19 cellular contexts compared by ENCODE assay signal in genomic region chr11:86625544-86625943, GRCh38. TPM values are rescaled to one million over a fixed set of nuclear protein-coding genes. Genes with fewer than 3 reads are reported as not detected.
DNase-seq lines count a peak whose midpoint lies in the region; ATAC-seq and TF ChIP-seq lines count a peak whose summit lies in the region.
"Had no signal": no experiment of that assay in that cellular context is flagged by ENCODE, and none has a peak within 500 bp of the region (broad histone marks: within the 10 kb centered on the region; RNA-seq: fewer than 3 reads in every experiment).

No MANE protein-coding gene starts in this region.

- no peak overlapping the region for H3K4me3 Mint-ChIP-seq in osteocyte (ENCODE audit: unreplicated experiment)
- H3K4me3 Mint-ChIP-seq: activated CD4-positive, alpha-beta T cell treated with anti-CD3 and anti-CD28 coated beads, Interleukin-2, amount 10 ng/mL, durations not matched to agents 7 days and 5 days had no signal

- TF ChIP-seq POLR2A in GM18505 (IDR thresholded peaks at IDR 0.05; ENCODE audit: borderline replicate concordance, extremely low read depth, insufficient read depth, insufficient read length) = no peak
- TF ChIP-seq POLR2A in esophagus muscularis mucosa (IDR thresholded peaks at IDR 0.05; ENCODE audit: low read depth) = no peak

- no peaks in the 10 kb centered on the region for H3K9me3 Mint-ChIP-seq in osteocyte (ENCODE audit: unreplicated experiment)
- H3K9me3 Mint-ChIP-seq: activated CD4-positive, alpha-beta T cell treated with anti-CD3 and anti-CD28 coated beads, Interleukin-2, amount 10 ng/mL, durations not matched to agents 7 days and 5 days had no signal

- H3K4me1 ChIP-seq in esophagus muscularis mucosa = peaks cover 54 to 95% (median 93%) of the 10 kb centered on the region in 4 donors
- H3K4me1 ChIP-seq: HAP-1 had no signal

- no peaks in the 10 kb centered on the region for H3K9me3 ChIP-seq in esophagus muscularis mucosa
- H3K9me3 ChIP-seq: HAP-1, stomach had no signal

- no peak overlapping the region for H3K27ac Mint-ChIP-seq in osteocyte (ENCODE audit: unreplicated experiment)
- H3K27ac Mint-ChIP-seq: activated CD4-positive, alpha-beta T cell treated with anti-CD3 and anti-CD28 coated beads, Interleukin-2, amount 10 ng/mL, durations not matched to agents 7 days and 5 days had no signal

- H3K36me3 Mint-ChIP-seq in osteocyte (ENCODE audit: unreplicated experiment) = peaks cover 2% of the 10 kb centered on the region

- peak; percentile 70 for ATAC-seq in GM18505 (IDR thresholded peaks at IDR 0.05; ENCODE audit: unreplicated experiment)
- ATAC-seq in GM19395 (IDR thresholded peaks at IDR 0.05; ENCODE audit: unreplicated experiment) = peak; percentile 70
- ATAC-seq in HG03025 (IDR thresholded peaks at IDR 0.05; ENCODE audit: low FRiP score, unreplicated experiment) = peak; percentile 76
- ATAC-seq in GM18511 (IDR thresholded peaks at IDR 0.05; ENCODE audit: unreplicated experiment) = no peak
- ATAC-seq: foreskin keratinocyte had no signal

- intact Hi-C loops in esophagus muscularis mucosa (cut with DNase I) = no loop called here

- TF ChIP-seq CTCF in esophagus muscularis mucosa (IDR thresholded peaks at IDR 0.05) (no peak), osteocyte (IDR thresholded peaks at IDR 0.05) (no peak)

- TF ChIP-seq EP300 in esophagus muscularis mucosa (IDR thresholded peaks at IDR 0.05) = no peak

- no peak overlapping the region for H3K4me3 ChIP-seq in esophagus muscularis mucosa
- H3K4me3 ChIP-seq: HAP-1, stomach had no signal

- H3K27ac ChIP-seq in esophagus muscularis mucosa (replicated peaks in 1 of 4) = peak overlapping the region in 3 of 4 donors; percentile 1 to 72 (median 39)
- H3K27ac ChIP-seq: foreskin keratinocyte had no signal

- DNase-seq in esophagus muscularis mucosa (ENCODE audit: extremely low spot score) = no peak
- no peak for DNase-seq in osteocyte (ENCODE audit: extremely low spot score, unreplicated experiment)
- DNase-seq in stimulated activated CD4-positive, alpha-beta T cell treated with anti-CD3 and anti-CD28 coated beads, Interleukin-12 subunit alpha, Interleukin-12 subunit beta, amount 100 ng/mL, for 4 hours = no peak
- no peak for DNase-seq in NCI-H2196 (lab: John Stamatoyannopoulos, UW; ENCODE audit: unreplicated experiment)
- DNase-seq: activated CD4-positive, alpha-beta T cell treated with anti-CD3 and anti-CD28 coated beads, Interleukin-2, amount 10 ng/mL, durations not matched to agents 7 days and 5 days; amygdala; cerebellar nuclear complex; NCI-H1930; NCI-H524; OCI-M1; posterior cingulate gyrus; stomach had no signal

- no peaks in the 10 kb centered on the region for H3K36me3 ChIP-seq in esophagus muscularis mucosa
- H3K36me3 ChIP-seq: HAP-1, stomach had no signal

- H3K27me3 ChIP-seq in esophagus muscularis mucosa = no peaks in the 10 kb centered on the region
- H3K27me3 ChIP-seq: foreskin keratinocyte, stomach had no signal

- peaks cover 77% of the 10 kb centered on the region for H3K4me1 Mint-ChIP-seq in osteocyte (ENCODE audit: unreplicated experiment)
- H3K4me1 Mint-ChIP-seq: activated CD4-positive, alpha-beta T cell treated with anti-CD3 and anti-CD28 coated beads, Interleukin-2, amount 10 ng/mL, durations not matched to agents 7 days and 5 days had no signal

- WGBS in esophagus muscularis mucosa = 69% methylated on average over 2 of the region's 2 CpGs

- no peaks in the 10 kb centered on the region for H3K27me3 Mint-ChIP-seq in osteocyte (ENCODE audit: unreplicated experiment)
- H3K27me3 Mint-ChIP-seq: activated CD4-positive, alpha-beta T cell treated with anti-CD3 and anti-CD28 coated beads, Interleukin-2, amount 10 ng/mL, durations not matched to agents 7 days and 5 days had no signal

RNA-seq across cellular contexts. Expression of gene ME3, which starts 46.9 kb away (rescaled TPM):
- total RNA-seq in esophagus muscularis mucosa (10 to 100 TPM; 20.4 to 50.1 (median 26.2) TPM), osteocyte (17.5 and 19.5 TPM in 2 replicates)
- total RNA-seq: SK-MEL-5 had no signal
